In the genomic region with DNA sequence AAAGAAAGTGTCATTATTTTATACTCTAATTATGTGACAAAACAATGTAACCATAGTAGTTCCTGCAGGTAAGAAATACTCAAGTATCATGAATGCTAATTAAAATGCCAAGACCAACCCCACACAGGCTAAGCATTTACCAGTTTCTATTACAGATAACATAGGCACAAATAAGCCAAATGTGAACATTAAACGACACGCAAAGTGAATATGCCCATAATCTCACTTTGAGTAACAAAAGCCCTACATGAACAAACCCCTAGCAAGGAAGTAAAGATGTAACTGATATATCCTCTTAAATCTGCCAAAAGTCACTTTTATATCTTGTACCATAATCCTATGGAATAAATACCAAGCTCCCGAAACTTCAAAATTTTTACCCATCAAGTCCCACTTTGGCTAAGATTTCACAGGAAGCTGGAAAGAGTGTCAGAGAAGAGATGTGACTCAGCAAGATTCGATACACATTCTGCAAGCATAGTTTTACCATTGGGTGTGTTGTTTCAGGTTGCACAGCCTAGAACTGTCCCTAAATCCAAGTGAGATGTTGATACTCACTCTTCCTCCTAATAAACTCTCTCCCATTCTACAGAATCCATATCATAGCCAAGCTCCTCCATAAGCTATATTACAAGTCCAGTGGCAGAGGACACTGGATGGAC, we compare ENCODE assay signal across 1 cellular context.
TF ChIP-seq lines count a peak whose summit lies in the region.

No MANE protein-coding gene starts in this region.

TF ChIP-seq in HCT116, 20 proteins besides CTCF, POLR2A, EP300 and RAD21 (continued from another document):
- TF ChIP-seq ELF1 (IDR thresholded peaks at IDR 0.05; ENCODE audit: borderline replicate concordance, low read depth) (no peak), EZH2 (IDR thresholded peaks at IDR 0.05) (no peak), YY1 (IDR thresholded peaks at IDR 0.05; ENCODE audit: extremely low read depth, insufficient replicate concordance, low read depth, low read length) (no peak), SP1 (IDR thresholded peaks at IDR 0.05; ENCODE audit: low read depth) (no peak), ZNF274 (IDR thresholded peaks at IDR 0.05; ENCODE audit: low read depth, low read length) (no peak), FOSL1 (IDR thresholded peaks at IDR 0.05; ENCODE audit: low read depth) (no peak)
- TF ChIP-seq, protein P1, sequence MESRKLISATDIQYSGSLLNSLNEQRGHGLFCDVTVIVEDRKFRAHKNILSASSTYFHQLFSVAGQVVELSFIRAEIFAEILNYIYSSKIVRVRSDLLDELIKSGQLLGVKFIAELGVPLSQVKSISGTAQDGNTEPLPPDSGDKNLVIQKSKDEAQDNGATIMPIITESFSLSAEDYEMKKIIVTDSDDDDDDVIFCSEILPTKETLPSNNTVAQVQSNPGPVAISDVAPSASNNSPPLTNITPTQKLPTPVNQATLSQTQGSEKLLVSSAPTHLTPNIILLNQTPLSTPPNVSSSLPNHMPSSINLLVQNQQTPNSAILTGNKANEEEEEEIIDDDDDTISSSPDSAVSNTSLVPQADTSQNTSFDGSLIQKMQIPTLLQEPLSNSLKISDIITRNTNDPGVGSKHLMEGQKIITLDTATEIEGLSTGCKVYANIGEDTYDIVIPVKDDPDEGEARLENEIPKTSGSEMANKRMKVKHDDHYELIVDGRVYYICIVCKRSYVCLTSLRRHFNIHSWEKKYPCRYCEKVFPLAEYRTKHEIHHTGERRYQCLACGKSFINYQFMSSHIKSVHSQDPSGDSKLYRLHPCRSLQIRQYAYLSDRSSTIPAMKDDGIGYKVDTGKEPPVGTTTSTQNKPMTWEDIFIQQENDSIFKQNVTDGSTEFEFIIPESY (IDR thresholded peaks at IDR 0.05; ENCODE audit: extremely low read depth, insufficient replicate concordance, low read length) = no peak
